Comparison of ENCODE assay signal across 20 cellular contexts in the genomic region with DNA sequence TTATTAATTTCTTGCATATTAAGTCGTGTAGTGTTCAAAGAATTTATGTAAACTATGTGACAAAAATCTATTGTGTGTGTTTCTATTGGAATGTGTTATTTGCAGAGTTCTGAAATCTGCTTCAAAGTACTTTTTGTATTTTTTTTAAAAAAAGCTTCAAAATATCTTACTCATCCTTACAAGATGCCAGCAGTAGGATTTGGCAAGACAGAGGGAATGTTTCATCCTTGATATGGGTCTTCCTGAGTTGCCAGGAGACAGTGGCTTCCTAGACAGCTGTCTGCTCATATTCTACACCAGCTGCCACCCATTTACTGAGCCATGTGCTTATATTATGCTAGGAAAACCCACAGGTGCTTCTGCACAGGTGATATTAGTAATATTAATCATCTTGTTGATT. TPM values are rescaled to one million over a fixed set of nuclear protein-coding genes. Genes with fewer than 3 reads are reported as not detected.
DNase-seq lines count a peak whose midpoint lies in the region; ATAC-seq, FAIRE-seq and TF ChIP-seq lines count a peak whose summit lies in the region.
"Had no signal": no experiment of that assay in that cellular context is flagged by ENCODE, and none has a peak within 500 bp of the region (broad histone marks: within the 10 kb centered on the region; RNA-seq: fewer than 3 reads in every experiment).

No MANE protein-coding gene starts in this region.

- H3K27me3 ChIP-seq in RWPE2 (ENCODE audit: insufficient read depth, poor library complexity, severe bottlenecking) (no peaks in the 10 kb centered on the region), small intestine (ENCODE audit: control insufficient read depth in 2 of 2, insufficient read depth in 2 of 2, low read length in 2 of 2) (no peaks in the 10 kb centered on the region), A673 (replicated peaks; ENCODE audit: insufficient read depth, low read depth, low read length, poor library complexity) (no peaks in the 10 kb centered on the region)
- H3K27me3 ChIP-seq: ascending aorta, BE2C, neutrophil had no signal

- H3K4me1 ChIP-seq in A549 (no peaks in the 10 kb centered on the region), RWPE2 (ENCODE audit: insufficient read depth, poor library complexity, severe bottlenecking) (no peaks in the 10 kb centered on the region), small intestine (ENCODE audit: control insufficient read depth in 2 of 2, insufficient read depth in 1 of 2, low read depth in 1 of 2, low read length in 1 of 2) (no peaks in the 10 kb centered on the region), A673 (ENCODE audit: insufficient read depth, low read length, poor library complexity, severe bottlenecking) (no peaks in the 10 kb centered on the region)
- H3K4me1 ChIP-seq: ascending aorta, BE2C had no signal

- H3K36me3 ChIP-seq in RWPE2 (ENCODE audit: low read depth) (no peaks in the 10 kb centered on the region), small intestine (ENCODE audit: control insufficient read depth in 2 of 2, insufficient read depth in 2 of 2, low read length in 2 of 2) (no peaks in the 10 kb centered on the region), A673 (ENCODE audit: insufficient read depth, low read length, poor library complexity, severe bottlenecking) (no peaks in the 10 kb centered on the region)
- H3K36me3 ChIP-seq: ascending aorta, BE2C, neutrophil had no signal

- no peak for TF ChIP-seq POLR2A in A549 (IDR thresholded peaks at IDR 0.05; ENCODE audit: low read length)

- FAIRE-seq in A549 (lab: Jason Lieb, UNC) (peak; percentile 61), small intestine (lab: Jason Lieb, UNC) (no peak)
- FAIRE-seq: GM12878 had no signal

- H3K27ac ChIP-seq in A549 (no peak overlapping the region), RWPE2 (ENCODE audit: poor library complexity, severe bottlenecking) (no peak overlapping the region), small intestine (ENCODE audit: low read depth in 1 of 2, low read length in 1 of 2) (no peak overlapping the region), A673 (ENCODE audit: low read depth, low read length, poor library complexity, severe bottlenecking) (no peak overlapping the region)
- H3K27ac ChIP-seq: ascending aorta, neutrophil, PC-9 had no signal

- no peak overlapping the region for H3K27ac Mint-ChIP-seq in activated CD8-positive, alpha-beta T cell treated with anti-CD3 and anti-CD28 coated beads for 36 hours
- H3K27ac Mint-ChIP-seq: activated CD8-positive, alpha-beta T cell treated with anti-CD3 and anti-CD28 coated beads, Interleukin-2, amount 10 ng/mL, durations not matched to agents 7 days and 5 days; memory B cell had no signal

- H3K9me3 Mint-ChIP-seq in activated CD8-positive, alpha-beta T cell treated with anti-CD3 and anti-CD28 coated beads for 36 hours: no peaks in the 10 kb centered on the region
- H3K9me3 Mint-ChIP-seq: memory B cell had no signal

- ATAC-seq in A549 (peak; percentile 63 to 81; a peak in 5 of 6 replicates), RWPE2 (ENCODE audit: low read depth) (0 out of 3 replicates have a peak, but pooled peaks have one; percentile 29), GM21515 (IDR thresholded peaks at IDR 0.05; ENCODE audit: unreplicated experiment) (no peak)
- no peak for ATAC-seq in activated CD8-positive, alpha-beta T cell treated with anti-CD3 and anti-CD28 coated beads for 36 hours
- ATAC-seq: activated CD8-positive, alpha-beta T cell treated with anti-CD3 and anti-CD28 coated beads, Interleukin-2, amount 10 ng/mL, durations not matched to agents 7 days and 5 days; GM12878; stimulated activated naive CD8-positive, alpha-beta T cell treated with anti-CD3 and anti-CD28 coated beads, Interleukin-15, Interleukin-2, amounts not matched to agents 100 U/mL and 50 U/mL, for 24 hours had no signal

- H3K4me3 ChIP-seq in A549: no peak overlapping the region
- H3K4me3 ChIP-seq in RWPE2 (ENCODE audit: severe bottlenecking): no peak overlapping the region
- no peak overlapping the region for H3K4me3 ChIP-seq in foreskin fibroblast (ENCODE audit: low read depth in 1 of 2, low read length in 2 of 2)
- no peak overlapping the region for H3K4me3 ChIP-seq in small intestine (ENCODE audit: low read depth in 1 of 2, low read length in 2 of 2)
- no peak overlapping the region for H3K4me3 ChIP-seq in A673 (ENCODE audit: low read depth, low read length, poor library complexity, severe bottlenecking)
- H3K4me3 ChIP-seq: ascending aorta, dorsolateral prefrontal cortex, GM12878, PC-9, smooth muscle cell had no signal

- no peaks in the 10 kb centered on the region for H3K27me3 Mint-ChIP-seq in activated CD8-positive, alpha-beta T cell treated with anti-CD3 and anti-CD28 coated beads for 36 hours

- no peak overlapping the region for H3K4me3 Mint-ChIP-seq in activated CD8-positive, alpha-beta T cell treated with anti-CD3 and anti-CD28 coated beads for 36 hours
- H3K4me3 Mint-ChIP-seq: activated CD8-positive, alpha-beta T cell treated with anti-CD3 and anti-CD28 coated beads, Interleukin-2, amount 10 ng/mL, durations not matched to agents 7 days and 5 days; memory B cell had no signal

- TF ChIP-seq CTCF in A549 (IDR thresholded peaks at IDR 0.05): no peak
- no peak for TF ChIP-seq CTCF in RWPE2 (IDR thresholded peaks at IDR 0.05; ENCODE audit: poor library complexity, severe bottlenecking)
- no peak for TF ChIP-seq CTCF in foreskin fibroblast (IDR thresholded peaks at IDR 0.05; ENCODE audit: low read depth, low read length)
- TF ChIP-seq CTCF in activated CD8-positive, alpha-beta T cell treated with anti-CD3 and anti-CD28 coated beads for 36 hours (IDR thresholded peaks at IDR 0.05): no peak
- TF ChIP-seq CTCF in A673 (conservative IDR thresholded peaks at IDR 0.05; ENCODE audit: low read depth, low read length): no peak

- H3K36me3 Mint-ChIP-seq in activated CD8-positive, alpha-beta T cell treated with anti-CD3 and anti-CD28 coated beads for 36 hours (ENCODE audit: low read depth): no peaks in the 10 kb centered on the region

- H3K9me3 ChIP-seq in A549 (no peaks in the 10 kb centered on the region), RWPE2 (ENCODE audit: severe bottlenecking) (no peaks in the 10 kb centered on the region), small intestine (ENCODE audit: control insufficient read depth, low read depth) (no peaks in the 10 kb centered on the region), A673 (ENCODE audit: low read depth, low read length, poor library complexity, severe bottlenecking) (no peaks in the 10 kb centered on the region)
- H3K9me3 ChIP-seq: ascending aorta, BE2C, neutrophil had no signal

- no peak for TF ChIP-seq RAD21 in A549 (conservative IDR thresholded peaks at IDR 0.05 in 1 of 2, IDR thresholded peaks at IDR 0.05 in 1 of 2)

- no peak overlapping the region for H3K4me2 ChIP-seq in A549
- H3K4me2 ChIP-seq: PC-9, smooth muscle cell had no signal

- H3K4me1 Mint-ChIP-seq in activated CD8-positive, alpha-beta T cell treated with anti-CD3 and anti-CD28 coated beads for 36 hours (ENCODE audit: low read depth): no peaks in the 10 kb centered on the region
- H3K4me1 Mint-ChIP-seq: memory B cell had no signal

- CTCF ChIA-PET in A549 (lab: Yijun Ruan, JAX): interaction anchor here (0.7 to 3.1 kb wide), 10 partner anchors 8 to 170 kb away, joined by 3 to 11 read pairs (median 4); partner anchors contain the start of gene SSH2
- CTCF ChIA-PET in activated CD8-positive, alpha-beta T cell treated with anti-CD3 and anti-CD28 coated beads for 36 hours (lab: Charles Lee): interaction anchor here (0.8 to 0.9 kb wide), 2 partner anchors 44 to 338 kb away, joined by 3 read pairs; no protein-coding TSS in a partner anchor
- CTCF ChIA-PET in A673 (lab: Charles Lee): no interaction called here

- no TSS peak for BruUV-seq in A673 (replicated peaks; lab: Mats Ljungman, UMichigan)

- no peak for TF ChIP-seq EP300 in A549 (IDR thresholded peaks at IDR 0.05)

- intact Hi-C loops in activated CD8-positive, alpha-beta T cell treated with anti-CD3 and anti-CD28 coated beads for 36 hours (cut with micrococcal nuclease): no loop called here
- intact Hi-C loops in A673 (cut with micrococcal nuclease; ENCODE audit: unreplicated experiment): no loop called here

- POLR2A ChIA-PET in A549 (lab: Yijun Ruan, JAX): no interaction called here
- POLR2A ChIA-PET in activated CD8-positive, alpha-beta T cell treated with anti-CD3 and anti-CD28 coated beads for 36 hours (lab: Charles Lee): no interaction called here
- POLR2A ChIA-PET in A673 (lab: Charles Lee; ENCODE audit: low non-redundant PET): no interaction called here

- peak in 1 of 2 experiments; percentile 51 for DNase-seq in A549 (ENCODE audit: low read depth in 1 of 2, low spot score in 1 of 2)
- DNase-seq in ELR (ENCODE audit: low read depth): peak; percentile 20
- no peak for DNase-seq in RWPE2 (ENCODE audit: low spot score)
- DNase-seq in foreskin fibroblast: peak; percentile 61 to 63
- no peak for DNase-seq in small intestine
- no peak for DNase-seq in activated CD8-positive, alpha-beta T cell treated with anti-CD3 and anti-CD28 coated beads for 36 hours
- no peak for DNase-seq in A673 (ENCODE audit: low spot score)
- DNase-seq: activated CD8-positive, alpha-beta T cell treated with anti-CD3 and anti-CD28 coated beads, Interleukin-2, amount 10 ng/mL, durations not matched to agents 7 days and 5 days; BE2C; DMS79 treated with DMSO at 0.1 percent for 48 hours; NCI-H345; PC-9; stimulated activated naive CD8-positive, alpha-beta T cell treated with anti-CD3 and anti-CD28 coated beads, Interleukin-15, Interleukin-2, amounts not matched to agents 100 U/mL and 50 U/mL, for 24 hours had no signal

- 13% methylated on average over 1 of the region's 1 CpG for WGBS in A549 (ENCODE audit: missing lambda C conversion rate)
- WGBS in small intestine, 3 donors: 57 to 73% (median 61%) methylated on average over 1 of the region's 1 CpG

RNA-seq across cellular contexts. Expression of gene EFCAB5, which starts 36.4 kb away (rescaled TPM):
- polyA plus RNA-seq in A549 (2011; rRNA removed): 0.36 and 0.65 TPM in 2 replicates
- 0.13 and 0.20 TPM in 2 replicates for polyA plus RNA-seq in A549 (2012; cell fraction: cytosol; rRNA removed)
- polyA plus RNA-seq in A549 (2012; cell fraction: nucleus; rRNA removed): 0.02 and 0.04 TPM in 2 replicates
- 1.6 to 2.6 TPM (median 1.8 TPM) in 3 replicates for polyA plus RNA-seq in A549 (2017; fragmentation: RNase III; extraction: RNeasy Plus Mini Kit Qiagen cat#74134 plus additional on column Dnase treatment)
- 0.17 and 0.97 TPM in 2 replicates for polyA minus RNA-seq in A549 (2011; rRNA and poly(A)+ RNA removed)
- polyA plus RNA-seq in small intestine: under 1 TPM in 1 of 3 donors, not detected in 2; 0.10 TPM
- total RNA-seq in activated CD8-positive, alpha-beta T cell treated with anti-CD3 and anti-CD28 coated beads for 36 hours: under 1 TPM; 0.54 to 0.81 TPM
- 2.6 and 2.8 TPM in 2 replicates for total RNA-seq in A673 (2021)
- total RNA-seq: smooth muscle cell had no signal

RNA-seq across cellular contexts. Expression of gene SSH2, which starts 47.8 kb away (rescaled TPM):
- polyA plus RNA-seq in A549 (2011; rRNA removed) (24.5 and 24.8 TPM in 2 replicates), A549 (2017; fragmentation: RNase III; extraction: RNeasy Plus Mini Kit Qiagen cat#74134 plus additional on column Dnase treatment) (20.1 to 23.1 TPM (median 20.7 TPM) in 3 replicates), small intestine (10 to 100 TPM; 11.6 to 14.8 (median 12.4) TPM)
- polyA plus RNA-seq in A549 (2012; cell fraction: cytosol; rRNA removed): 18.0 and 21.0 TPM in 2 replicates
- 9.9 and 13.7 TPM in 2 replicates for polyA plus RNA-seq in A549 (2012; cell fraction: nucleus; rRNA removed)
- polyA minus RNA-seq in A549 (2011; rRNA and poly(A)+ RNA removed): 35.6 and 37.2 TPM in 2 replicates
- 10 to 100 TPM; 37.5 to 43.5 TPM for total RNA-seq in activated CD8-positive, alpha-beta T cell treated with anti-CD3 and anti-CD28 coated beads for 36 hours
- total RNA-seq in A673 (2021): 75.5 and 83.8 TPM in 2 replicates

Comparison
In these comparisons a context has a peak if more than half of its experiments do, and no peak if none do; other contexts are left out.
1. ATAC-seq: peak in A549 (2 of 2) and RWPE2 (single experiment); none in GM21515 (single experiment) and activated CD8-positive, alpha-beta T cell treated with anti-CD3 and anti-CD28 coated beads for 36 hours (single experiment).
2. DNase-seq: peak in ELR (single experiment) and foreskin fibroblast (2 of 2); none in RWPE2 (single experiment), small intestine (single experiment), activated CD8-positive, alpha-beta T cell treated with anti-CD3 and anti-CD28 coated beads for 36 hours (single experiment) and A673 (single experiment).